Comparison of ENCODE assay signal across 8 cellular contexts in genomic region chr6:159788757-159789376, GRCh38. TPM values are rescaled to one million over a fixed set of nuclear protein-coding genes. Genes with fewer than 3 reads are reported as not detected.
A peak's percentile ranks its signal among the peaks of the same experiment; 100 is the strongest.
DNase-seq lines count a peak whose midpoint lies in the region; ATAC-seq and TF ChIP-seq lines count a peak whose summit lies in the region.

No MANE protein-coding gene starts in this region.

- no peak overlapping the region for H2AFZ ChIP-seq in ACC112 (ENCODE audit: low read length, unreplicated experiment)

- peaks cover 87% of the 10 kb centered on the region for H3K79me2 ChIP-seq in ACC112 (ENCODE audit: control insufficient read depth, insufficient read depth, low read length, unreplicated experiment)

- no peaks in the 10 kb centered on the region for H3K9me3 Mint-ChIP-seq in activated naive CD8-positive, alpha-beta T cell treated with anti-CD3 and anti-CD28 coated beads for 36 hours

- no peak for TF ChIP-seq CTCF in left ventricle myocardium inferior (IDR thresholded peaks at IDR 0.05; ENCODE audit: borderline replicate concordance)

- H3K27me3 Mint-ChIP-seq in activated naive CD8-positive, alpha-beta T cell treated with anti-CD3 and anti-CD28 coated beads for 36 hours = no peaks in the 10 kb centered on the region

- H3K36me3 ChIP-seq in ACC112 (ENCODE audit: insufficient read depth, low read length) = peaks cover 46% of the 10 kb centered on the region
- H3K36me3 ChIP-seq in NT2/D1 (ENCODE audit: insufficient read depth, insufficient read length, low read length) = peaks cover 75% of the 10 kb centered on the region
- H3K36me3 ChIP-seq in left ventricle myocardium inferior = peaks cover 58% of the 10 kb centered on the region
- peaks cover 13% of the 10 kb centered on the region for H3K36me3 ChIP-seq in rectal smooth muscle tissue (ENCODE audit: control insufficient read depth, insufficient read depth, low read length)

- H3K4me3 Mint-ChIP-seq in activated naive CD8-positive, alpha-beta T cell treated with anti-CD3 and anti-CD28 coated beads for 36 hours = peak overlapping the region; percentile 90

- H3K36me3 Mint-ChIP-seq in activated naive CD8-positive, alpha-beta T cell treated with anti-CD3 and anti-CD28 coated beads for 36 hours = peaks cover 49% of the 10 kb centered on the region

- peak overlapping the region; percentile 98 for H3K4me3 ChIP-seq in ACC112 (ENCODE audit: low read depth, low read length)
- H3K4me3 ChIP-seq in NT2/D1 (ENCODE audit: insufficient read length, low read depth) = peak overlapping the region; percentile 94
- peak overlapping the region; percentile 89 for H3K4me3 ChIP-seq in left ventricle myocardium inferior
- peak overlapping the region; percentile 99 for H3K4me3 ChIP-seq in rectal smooth muscle tissue (ENCODE audit: low read length)

- H3K9ac ChIP-seq in NT2/D1 (ENCODE audit: insufficient read length, low read depth) = peak overlapping the region; percentile 99
- peak overlapping the region; percentile 95 for H3K9ac ChIP-seq in rectal smooth muscle tissue (ENCODE audit: low read length)

- peaks cover 50% of the 10 kb centered on the region for H3K4me1 Mint-ChIP-seq in activated naive CD8-positive, alpha-beta T cell treated with anti-CD3 and anti-CD28 coated beads for 36 hours

- H3K9me3 ChIP-seq in NT2/D1 (ENCODE audit: insufficient read depth, low read length) = no peaks in the 10 kb centered on the region
- no peaks in the 10 kb centered on the region for H3K9me3 ChIP-seq in left ventricle myocardium inferior (replicated peaks)

- peak overlapping the region; percentile 95 for H3K27ac Mint-ChIP-seq in activated naive CD8-positive, alpha-beta T cell treated with anti-CD3 and anti-CD28 coated beads for 36 hours

- intact Hi-C loops in left ventricle myocardium inferior (cut with micrococcal nuclease) = no loop called here

- H3K27me3 ChIP-seq in ACC112 (ENCODE audit: insufficient read depth, low read length) = no peaks in the 10 kb centered on the region
- no peaks in the 10 kb centered on the region for H3K27me3 ChIP-seq in NT2/D1 (ENCODE audit: insufficient read depth, insufficient read length)
- H3K27me3 ChIP-seq in left ventricle myocardium inferior (ENCODE audit: low read depth) = no peaks in the 10 kb centered on the region
- H3K27me3 ChIP-seq in rectal smooth muscle tissue (ENCODE audit: control insufficient read depth, insufficient read depth, low read length) = no peaks in the 10 kb centered on the region

- ATAC-seq in GM19397 (IDR thresholded peaks at IDR 0.05; ENCODE audit: unreplicated experiment) (peak; percentile 0), GM19328 (IDR thresholded peaks at IDR 0.05; ENCODE audit: unreplicated experiment) (no peak)

- peak overlapping the region; percentile 46 for H3K27ac ChIP-seq in ACC112 (ENCODE audit: low read depth, low read length)
- peak overlapping the region; percentile 99 for H3K27ac ChIP-seq in left ventricle myocardium inferior (replicated peaks)
- peak overlapping the region; percentile 94 for H3K27ac ChIP-seq in rectal smooth muscle tissue (ENCODE audit: low read depth, low read length)

- DNase-seq in NT2/D1 (ENCODE audit: low read depth, low spot score) (no peak), left ventricle myocardium inferior (peak; percentile 25), DMS79 treated with DMSO at 0.1 percent for 48 hours (lab: John Stamatoyannopoulos, UW) (no peak)
- peak; percentile 19 for DNase-seq in activated naive CD8-positive, alpha-beta T cell treated with anti-CD3 and anti-CD28 coated beads for 36 hours

- H3K4me1 ChIP-seq in ACC112 (ENCODE audit: control insufficient read depth, insufficient read depth, low read length, unreplicated experiment) (peaks cover 33% of the 10 kb centered on the region), NT2/D1 (ENCODE audit: insufficient read depth, insufficient read length) (no peaks in the 10 kb centered on the region), left ventricle myocardium inferior (peaks cover 70% of the 10 kb centered on the region), rectal smooth muscle tissue (ENCODE audit: control insufficient read depth, insufficient read depth, low read length) (peaks cover 24% of the 10 kb centered on the region)

RNA-seq across cellular contexts. Expression of gene TCP1, which starts 0.5 kb away (rescaled TPM):
- 100 to 1,000 TPM; 627 to 631 TPM for total RNA-seq in activated naive CD8-positive, alpha-beta T cell treated with anti-CD3 and anti-CD28 coated beads for 36 hours
- total RNA-seq in left ventricle myocardium inferior = 136 TPM

RNA-seq across cellular contexts. Expression of gene MRPL18, which starts 1.4 kb away (rescaled TPM):
- 100 to 1,000 TPM; 106 to 108 TPM for total RNA-seq in activated naive CD8-positive, alpha-beta T cell treated with anti-CD3 and anti-CD28 coated beads for 36 hours
- total RNA-seq in left ventricle myocardium inferior = 60.2 TPM

RNA-seq across cellular contexts. Expression of gene PNLDC1, which starts 11.2 kb away (rescaled TPM):
- total RNA-seq in activated naive CD8-positive, alpha-beta T cell treated with anti-CD3 and anti-CD28 coated beads for 36 hours = under 1 TPM in 1 of 2 experiments, not detected in 1; 0.31 TPM
- 0.33 TPM for total RNA-seq in left ventricle myocardium inferior

RNA-seq across cellular contexts. Expression of gene ACAT2, which starts 27.0 kb away (rescaled TPM):
- 10 to 100 TPM; 67.8 to 68.4 TPM for total RNA-seq in activated naive CD8-positive, alpha-beta T cell treated with anti-CD3 and anti-CD28 coated beads for 36 hours
- total RNA-seq in left ventricle myocardium inferior = 5.2 TPM

Comparison
In these comparisons a context has a peak if more than half of its experiments do, and no peak if none do; other contexts are left out.
1. H3K27ac ChIP-seq: peak in every context shown above with its lines; median percentile 99 in left ventricle myocardium inferior; 94 in rectal smooth muscle tissue; 46 in ACC112.
2. DNase-seq: peak in activated naive CD8-positive, alpha-beta T cell treated with anti-CD3 and anti-CD28 coated beads for 36 hours (single experiment) and left ventricle myocardium inferior (single experiment); none in NT2/D1 (single experiment) and DMS79 treated with DMSO at 0.1 percent for 48 hours (single experiment).
3. Peak in every context shown above with its lines, with median percentiles within 50 percentile points of each other: H3K4me3 ChIP-seq.